In the genomic region with DNA sequence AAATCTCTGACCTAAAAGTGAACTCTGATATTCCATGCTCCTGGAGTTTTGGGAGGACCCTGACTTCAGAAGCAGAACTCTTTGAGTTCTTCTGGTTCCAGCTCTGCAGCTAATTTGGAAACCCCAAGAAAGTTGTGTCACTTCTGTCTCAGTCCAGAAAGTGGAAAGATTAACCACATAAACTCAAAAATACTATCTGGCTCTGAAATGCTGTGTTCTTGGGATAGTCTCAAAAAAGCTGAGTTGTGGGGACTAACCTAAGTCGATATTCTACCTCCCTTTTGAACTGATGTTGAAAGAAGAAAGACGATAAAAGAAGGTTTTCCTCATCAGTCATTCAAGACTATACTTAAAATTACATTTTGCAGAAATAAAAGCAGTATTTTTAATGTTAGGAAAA, we compare ENCODE assay signal across 8 cellular contexts. TPM values are rescaled to one million over a fixed set of nuclear protein-coding genes. Genes with fewer than 3 reads are reported as not detected.
A peak's percentile ranks its signal among the peaks of the same experiment; 100 is the strongest.
DNase-seq lines count a peak whose midpoint lies in the region; ATAC-seq and TF ChIP-seq lines count a peak whose summit lies in the region.

No MANE protein-coding gene starts in this region.

- no peak for ATAC-seq in DND-41 (ENCODE audit: insufficient read depth, low read depth)

- H3K9ac ChIP-seq in DND-41 (ENCODE audit: low read depth, low read length) (no peak overlapping the region), endocrine pancreas (ENCODE audit: control insufficient read depth, insufficient read depth, low read length) (no peak overlapping the region)

- WGBS in prostate gland = 45% methylated on average over 2 of the region's 2 CpGs

- TF ChIP-seq CTCF in DND-41 (IDR thresholded peaks at IDR 0.05; ENCODE audit: borderline replicate concordance, extremely low read depth, low read length, poor library complexity, severe bottlenecking) (no peak), prostate gland (IDR thresholded peaks at IDR 0.05) (no peak)

- peaks cover 6% of the 10 kb centered on the region for H4K20me1 ChIP-seq in DND-41 (ENCODE audit: insufficient read depth, low read length)

- DNase-seq in DND-41 = no peak
- peak; percentile 52 for DNase-seq in OCI-M1 (lab: John Stamatoyannopoulos, UW)
- no peak for DNase-seq in prostate gland (ENCODE audit: low spot score)
- DNase-seq in activated CD4-positive, CD25-positive, alpha-beta regulatory T cell (lab: John Stamatoyannopoulos, UW) = no peak
- no peak for DNase-seq in ureter (ENCODE audit: low spot score)
- no peak for DNase-seq in GM19238 (ENCODE audit: insufficient read length, low spot score)
- no peak for DNase-seq in 8988T

- H3K9me3 ChIP-seq in DND-41 (ENCODE audit: insufficient read depth, low read length, severe bottlenecking) (no peaks in the 10 kb centered on the region), endocrine pancreas (ENCODE audit: control insufficient read depth, low read length) (no peaks in the 10 kb centered on the region), prostate gland (no peaks in the 10 kb centered on the region)

- H3K4me3 ChIP-seq in DND-41 (ENCODE audit: low read depth in 1 of 2, low read length in 2 of 2) = no peak overlapping the region
- H3K4me3 ChIP-seq in endocrine pancreas (ENCODE audit: control insufficient read depth, insufficient read depth, low read length) = peak overlapping the region; percentile 30
- H3K4me3 ChIP-seq in prostate gland = no peak overlapping the region

- H3K79me2 ChIP-seq in DND-41 (ENCODE audit: insufficient read depth, low read length) = peaks cover 51% of the 10 kb centered on the region

- H3K4me2 ChIP-seq in DND-41 (ENCODE audit: insufficient read depth, low read length) = no peak overlapping the region

- H3K4me1 ChIP-seq in DND-41 (ENCODE audit: insufficient read depth, low read length) (peaks cover 47% of the 10 kb centered on the region), endocrine pancreas (ENCODE audit: control insufficient read depth, insufficient read depth, low read length) (no peaks in the 10 kb centered on the region), prostate gland (replicated peaks) (peaks cover 14% of the 10 kb centered on the region)

- intact Hi-C loops in prostate gland (cut with DNase I) = no loop called here

- H2AFZ ChIP-seq in DND-41 (ENCODE audit: low read depth, low read length) = no peak overlapping the region

- H3K27ac ChIP-seq in DND-41 (ENCODE audit: low read length) = 0 out of 2 replicates have a peak overlapping the region, but pooled peaks have one; percentile 9
- peak overlapping the region; percentile 95 to 97 for H3K27ac ChIP-seq in prostate gland

- H3K27me3 ChIP-seq in DND-41 (ENCODE audit: insufficient read depth, low read length, poor library complexity) = no peaks in the 10 kb centered on the region
- H3K27me3 ChIP-seq in endocrine pancreas (ENCODE audit: control insufficient read depth, insufficient read depth, low read length) = no peaks in the 10 kb centered on the region
- H3K27me3 ChIP-seq in prostate gland (replicated peaks; ENCODE audit: insufficient read depth) = no peaks in the 10 kb centered on the region

- H3K36me3 ChIP-seq in DND-41 (ENCODE audit: insufficient read depth, low read length) = peaks cover 4% of the 10 kb centered on the region
- no peaks in the 10 kb centered on the region for H3K36me3 ChIP-seq in endocrine pancreas (ENCODE audit: control insufficient read depth, insufficient read depth, low read length)
- H3K36me3 ChIP-seq in prostate gland = no peaks in the 10 kb centered on the region

- no peak for TF ChIP-seq POLR2A in prostate gland (IDR thresholded peaks at IDR 0.05)

RNA-seq across cellular contexts. Expression of gene ITPKB, which starts 59.8 kb away (rescaled TPM):
- total RNA-seq in prostate gland = 10 to 100 TPM; 47.5 to 49.2 TPM
- 29.4 TPM for total RNA-seq in ureter
